Comparison of ENCODE assay signal across 8 cellular contexts in genomic region chr10:110501142-110501937, GRCh38. TPM values are rescaled to one million over a fixed set of nuclear protein-coding genes. Genes with fewer than 3 reads are reported as not detected.
A peak's percentile ranks its signal among the peaks of the same experiment; 100 is the strongest.
DNase-seq lines count a peak whose midpoint lies in the region; ATAC-seq and TF ChIP-seq lines count a peak whose summit lies in the region.

No MANE protein-coding gene starts in this region.

- DNase-seq in GF-D8 (lab: John Stamatoyannopoulos, UW), result peak; percentile 75
- DNase-seq in SKM-1 treated with dmso at 0.1 percent for 144 hours (lab: John Stamatoyannopoulos, UW; ENCODE audit: unreplicated experiment), result peak; percentile 84
- peak in 51 of 58 donors; percentile 12 to 81 (median 42) for DNase-seq in anterior cingulate cortex (lab: John Stamatoyannopoulos, UW)
- peak; percentile 94 for DNase-seq in right atrium auricular region (ENCODE audit: low spot score)
- peak; percentile 88 for DNase-seq in retinal pigment epithelial cell (ENCODE audit: low read depth)

- H3K4me1 ChIP-seq in right atrium auricular region, result peaks cover 0 to 89% of the 10 kb centered on the region in 2 donors

- H3K36me3 ChIP-seq in right atrium auricular region, result no peaks in the 10 kb centered on the region

- H3K9me3 ChIP-seq in right atrium auricular region, result no peaks in the 10 kb centered on the region

- no peaks in the 10 kb centered on the region for H3K27me3 ChIP-seq in right atrium auricular region

- ATAC-seq in HG02885 (IDR thresholded peaks at IDR 0.05; ENCODE audit: poor library complexity, unreplicated experiment) (peak; percentile 15), GM21515 (IDR thresholded peaks at IDR 0.05; ENCODE audit: unreplicated experiment) (no peak), HG03439 (IDR thresholded peaks at IDR 0.05; ENCODE audit: unreplicated experiment) (no peak)

- no peak for TF ChIP-seq CTCF in right atrium auricular region (IDR thresholded peaks at IDR 0.05)
- no peak for TF ChIP-seq CTCF in retinal pigment epithelial cell (conservative IDR thresholded peaks at IDR 0.05; ENCODE audit: low read depth, low read length)

- peak overlapping the region; percentile 95 to 97 for H3K27ac ChIP-seq in right atrium auricular region

- peak overlapping the region in 1 of 2 donors; percentile 19 for H3K4me3 ChIP-seq in right atrium auricular region
- H3K4me3 ChIP-seq in retinal pigment epithelial cell (ENCODE audit: low read length), result peak overlapping the region; percentile 18

RNA-seq across cellular contexts. Expression of gene DUSP5, which starts 3.6 kb away (rescaled TPM):
- total RNA-seq in right atrium auricular region, result 10 to 100 TPM; 17.8 to 28.4 TPM

Comparison
In these comparisons a context has a peak if more than half of its experiments do, and no peak if none do; other contexts are left out.
1. DNase-seq: peak in every context shown above with its lines; median percentile 94 in right atrium auricular region; 88 in retinal pigment epithelial cell; 84 in SKM-1 treated with dmso at 0.1 percent for 144 hours; 75 in GF-D8; 42 in anterior cingulate cortex.